10 cellular contexts compared by ENCODE assay signal in the genomic region with DNA sequence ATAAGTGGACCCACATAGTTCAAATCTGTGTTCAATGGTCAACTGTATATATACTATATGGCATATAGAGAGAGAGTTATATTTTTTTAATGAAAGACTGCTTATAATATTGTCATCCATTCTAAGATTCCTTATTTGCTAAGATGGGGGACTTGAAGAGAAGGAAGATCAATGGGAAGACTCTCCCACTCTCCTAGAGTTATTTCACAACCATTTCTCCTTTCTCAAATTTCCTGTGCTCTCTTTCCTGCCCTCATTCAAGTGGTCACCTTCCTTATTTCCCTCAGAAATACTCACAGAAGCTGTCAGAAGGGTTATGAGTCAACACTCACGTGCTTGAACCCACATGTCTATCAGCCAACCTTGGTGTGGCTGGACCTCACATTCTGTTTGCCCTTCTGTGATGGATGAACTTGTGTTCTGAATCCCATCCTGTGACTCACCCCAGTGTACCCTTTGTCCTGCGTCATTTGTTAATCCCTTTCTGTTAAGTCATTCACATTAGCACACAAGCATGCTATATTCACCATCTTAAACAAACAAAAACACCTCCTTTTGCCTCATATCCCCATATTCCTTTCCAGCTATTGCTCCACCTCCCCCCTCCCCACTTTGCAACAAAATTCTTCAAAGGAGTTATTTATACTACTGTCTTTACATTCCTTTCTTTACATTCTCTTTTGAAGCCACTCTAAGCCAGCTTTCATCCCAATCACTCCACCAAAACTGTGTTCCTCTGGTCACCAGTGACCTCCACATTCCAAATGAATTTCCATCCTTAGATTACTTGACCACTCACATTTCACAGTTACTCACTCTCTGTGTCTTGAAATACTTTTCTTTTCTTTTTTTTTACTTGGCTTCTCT.
DNase-seq lines count a peak whose midpoint lies in the region; ATAC-seq, FAIRE-seq and TF ChIP-seq lines count a peak whose summit lies in the region.
"Had no signal": no experiment of that assay in that cellular context is flagged by ENCODE, and none has a peak within 500 bp of the region (broad histone marks: within the 10 kb centered on the region; RNA-seq: fewer than 3 reads in every experiment).

No MANE protein-coding gene starts in this region.

- no peak for TF ChIP-seq CTCF in fibroblast of lung (conservative IDR thresholded peaks at IDR 0.05 in 1 of 2, IDR thresholded peaks at IDR 0.05 in 1 of 2; ENCODE audit: low read depth in 1 of 2, low read length in 2 of 2)

- no peaks in the 10 kb centered on the region for H3K27me3 ChIP-seq in fibroblast of lung (ENCODE audit: control insufficient read depth, insufficient read depth, low read length)
- H3K27me3 ChIP-seq in skeletal muscle satellite cell (ENCODE audit: control insufficient read depth, insufficient read depth, low read length) = no peaks in the 10 kb centered on the region

- H3K36me3 ChIP-seq in fibroblast of lung (ENCODE audit: control insufficient read depth, insufficient read depth, low read length) (no peaks in the 10 kb centered on the region), skeletal muscle satellite cell (ENCODE audit: insufficient read depth, low read length) (no peaks in the 10 kb centered on the region)

- no peak for ATAC-seq in HG03354 (IDR thresholded peaks at IDR 0.05; ENCODE audit: poor library complexity, severe bottlenecking, unreplicated experiment)

- H3K4me3 ChIP-seq in fibroblast of lung (replicated peaks in 1 of 4; ENCODE audit: control extremely low read depth in 1 of 4, insufficient read depth in 1 of 4, low read depth in 3 of 4, low read length in 4 of 4) (no peak overlapping the region), skeletal muscle satellite cell (ENCODE audit: low read length) (no peak overlapping the region)

- H3K4me2 ChIP-seq in fibroblast of lung (ENCODE audit: extremely low read depth, insufficient read depth, low read length) = no peak overlapping the region
- H3K4me2 ChIP-seq in skeletal muscle satellite cell (ENCODE audit: low read length) = peak overlapping the region; percentile 20

- no peak overlapping the region for H3K9ac ChIP-seq in fibroblast of lung (ENCODE audit: insufficient read depth, low read length)
- H3K9ac ChIP-seq in skeletal muscle satellite cell (ENCODE audit: low read depth, low read length) = peak overlapping the region; percentile 83

- peak; percentile 97 for FAIRE-seq in H54 (lab: Jason Lieb, UNC)

- TF ChIP-seq POLR2A in H54 (IDR thresholded peaks at IDR 0.05; ENCODE audit: low read depth, low read length) = no peak

- H2AFZ ChIP-seq in fibroblast of lung (ENCODE audit: low read length) = no peak overlapping the region

- no peaks in the 10 kb centered on the region for H4K20me1 ChIP-seq in fibroblast of lung (ENCODE audit: control insufficient read depth, extremely low read depth, insufficient read depth, low read length)

- H3K4me1 ChIP-seq in fibroblast of lung (ENCODE audit: control insufficient read depth, extremely low read depth, insufficient read depth, low read length) (peaks cover 11% of the 10 kb centered on the region), skeletal muscle satellite cell (ENCODE audit: control insufficient read depth, insufficient read depth, low read length) (peaks cover 30% of the 10 kb centered on the region)

- peak; percentile 32 for DNase-seq in H54 (ENCODE audit: insufficient read length, low spot score)
- DNase-seq in SHP77 treated with DMSO at 0.1 percent for 48 hours (lab: John Stamatoyannopoulos, UW) = peak; percentile 82
- DNase-seq in fibroblast of lung (ENCODE audit: low read depth in 2 of 2) = peak; percentile 99 to 100
- DNase-seq in NCI-H446 treated with DMSO at 0.1 percent for 48 hours (lab: John Stamatoyannopoulos, UW) = no peak
- no peak for DNase-seq in activated CD8-positive, alpha-beta memory T cell treated with anti-CD3 and anti-CD28 coated beads, Interleukin-2, amount 50 U/mL, for 4 hours
- DNase-seq in SIG-M5 (lab: John Stamatoyannopoulos, UW) = no peak
- DNase-seq: activated T-cell treated with anti-CD3 and anti-CD28 coated beads, Interleukin-2, amount 50 U/mL, for 48 hours; Kasumi-1 had no signal

- H3K27ac ChIP-seq in fibroblast of lung (ENCODE audit: insufficient read depth, low read length) = peak overlapping the region; percentile 93

- H3K9me3 ChIP-seq in fibroblast of lung (ENCODE audit: control insufficient read depth, insufficient read depth, low read depth, low read length) (no peaks in the 10 kb centered on the region), skeletal muscle satellite cell (replicated peaks; ENCODE audit: low read length) (no peaks in the 10 kb centered on the region)

- no peaks in the 10 kb centered on the region for H3K79me2 ChIP-seq in fibroblast of lung (ENCODE audit: control insufficient read depth, insufficient read depth, low read length)

Comparison
In these comparisons a context has a peak if more than half of its experiments do, and no peak if none do; other contexts are left out.
1. DNase-seq: peak in H54 (single experiment), SHP77 treated with DMSO at 0.1 percent for 48 hours (single experiment) and fibroblast of lung (2 of 2); none in NCI-H446 treated with DMSO at 0.1 percent for 48 hours (single experiment), activated CD8-positive, alpha-beta memory T cell treated with anti-CD3 and anti-CD28 coated beads, Interleukin-2, amount 50 U/mL, for 4 hours (single experiment) and SIG-M5 (single experiment).